Comparison of ENCODE assay signal across 23 cellular contexts in the genomic region with DNA sequence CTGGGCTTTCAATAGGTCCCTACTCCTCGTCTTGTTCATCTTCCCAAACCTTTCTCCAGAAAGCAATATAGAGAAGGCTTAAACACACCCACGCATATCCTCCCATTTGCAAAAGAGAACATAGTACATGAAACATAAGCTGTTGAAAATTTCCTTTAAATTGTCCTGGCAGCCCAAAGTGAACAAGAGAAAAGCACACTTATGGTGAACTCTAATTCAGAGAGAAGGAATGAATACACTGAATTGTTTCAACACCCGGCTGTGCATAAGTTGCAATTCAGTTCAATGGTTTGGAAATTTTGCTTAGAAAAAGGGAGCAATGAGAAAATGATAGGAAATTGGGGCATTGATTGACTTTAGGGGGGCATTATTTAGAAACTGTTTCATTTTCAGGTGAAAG.
DNase-seq lines count a peak whose midpoint lies in the region; ATAC-seq and TF ChIP-seq lines count a peak whose summit lies in the region.
"Had no signal": no experiment of that assay in that cellular context is flagged by ENCODE, and none has a peak within 500 bp of the region (broad histone marks: within the 10 kb centered on the region; RNA-seq: fewer than 3 reads in every experiment).

No MANE protein-coding gene starts in this region.

- H3K36me3 ChIP-seq in ACC112 (ENCODE audit: insufficient read depth, low read length) (no peaks in the 10 kb centered on the region), sigmoid colon (no peaks in the 10 kb centered on the region)
- H3K36me3 ChIP-seq: ascending aorta, prostate gland, uterus had no signal

- H2AFZ ChIP-seq in ACC112 (ENCODE audit: low read length, unreplicated experiment), result no peak overlapping the region

- DNase-seq in NCI-H226, result peak; percentile 22
- DNase-seq in fibroblast of mammary gland (ENCODE audit: low read depth), result peak; percentile 21
- DNase-seq in sigmoid colon, result no peak
- DNase-seq in GM10266 (ENCODE audit: extremely low spot score), result no peak
- DNase-seq: activated B cell treated with CpG ODN at 0.5 μM for 24 hours; activated CD4-positive, alpha-beta memory T cell treated with anti-CD3 and anti-CD28 coated beads for 36 hours; effector CD4-positive, alpha-beta T cell; foreskin melanocyte; H9; islet precursor cell; NCI-H1436; NCI-H2107; stimulated activated CD4-positive, alpha-beta T cell treated with anti-CD3 and anti-CD28 coated beads, Interleukin-2, amount 100 ng/mL, for 48 hours; uterus had no signal

- no peak for TF ChIP-seq EP300 in sigmoid colon (IDR thresholded peaks at IDR 0.05)

- TF ChIP-seq CTCF in fibroblast of mammary gland (conservative IDR thresholded peaks at IDR 0.05; ENCODE audit: control insufficient read depth, insufficient read depth, low read depth, low read length) (no peak), sigmoid colon (IDR thresholded peaks at IDR 0.05) (no peak), GM10266 (IDR thresholded peaks at IDR 0.05; ENCODE audit: control insufficient read depth, insufficient read depth, low read depth, missing control alignments) (no peak)

- H3K27me3 ChIP-seq in ACC112 (ENCODE audit: insufficient read depth, low read length) (no peaks in the 10 kb centered on the region), sigmoid colon (no peaks in the 10 kb centered on the region)
- H3K27me3 ChIP-seq: ascending aorta, uterus had no signal

- no peaks in the 10 kb centered on the region for H3K79me2 ChIP-seq in ACC112 (ENCODE audit: control insufficient read depth, insufficient read depth, low read length, unreplicated experiment)

- intact Hi-C loops in sigmoid colon (cut with DNase I), result no loop called here

- peak overlapping the region; percentile 88 for H3K27ac ChIP-seq in ACC112 (ENCODE audit: low read depth, low read length)
- H3K27ac ChIP-seq in sigmoid colon, result peak overlapping the region in 3 of 4 donors; percentile 6 to 52 (median 43)
- H3K27ac ChIP-seq: C4-2B, prostate gland, uterus had no signal

- H3K9me3 ChIP-seq in sigmoid colon, result no peaks in the 10 kb centered on the region
- H3K9me3 ChIP-seq: ascending aorta, prostate gland, uterus had no signal

- no peak for TF ChIP-seq POLR2A in sigmoid colon (IDR thresholded peaks at IDR 0.05)

- WGBS in sigmoid colon, 2 donors, result 96 to 98% methylated on average over 3 of the region's 3 CpGs

- H3K4me3 ChIP-seq in ACC112 (ENCODE audit: low read depth, low read length) (peak overlapping the region; percentile 32; the same call in 1 of the 2 replicates), fibroblast of mammary gland (ENCODE audit: control insufficient read depth, low read depth, low read length) (no peak overlapping the region), sigmoid colon (no peak overlapping the region)
- H3K4me3 ChIP-seq: ascending aorta, prostate gland, uterus had no signal

- ATAC-seq in HG03565 (IDR thresholded peaks at IDR 0.05; ENCODE audit: unreplicated experiment), result no peak
- ATAC-seq in HG02852 (IDR thresholded peaks at IDR 0.05; ENCODE audit: unreplicated experiment), result no peak
- ATAC-seq in HG02798 (IDR thresholded peaks at IDR 0.05; ENCODE audit: poor library complexity, unreplicated experiment), result no peak
- ATAC-seq: activated naive CD4-positive, alpha-beta T cell treated with anti-CD3 and anti-CD28 coated beads, Interleukin-2, amount 50 U/mL, for 72 hours; stimulated activated effector memory CD8-positive, alpha-beta T cell treated with anti-CD3 and anti-CD28 coated beads, Interleukin-12 subunit alpha, Interleukin-12 subunit beta, amount 100 ng/mL, for 72 hours had no signal

- H3K4me1 ChIP-seq in ACC112 (ENCODE audit: control insufficient read depth, insufficient read depth, low read length, unreplicated experiment) (peaks cover 63% of the 10 kb centered on the region), sigmoid colon (peaks cover 0 to 33% (median 18%) of the 10 kb centered on the region in 4 donors)
- H3K4me1 ChIP-seq: prostate gland, uterus had no signal

Comparison
In these comparisons a context has a peak if more than half of its experiments do, and no peak if none do; other contexts are left out.
1. DNase-seq: peak in NCI-H226 (single experiment) and fibroblast of mammary gland (single experiment); none in sigmoid colon (single experiment) and GM10266 (single experiment).